In genomic region chr6:134495203-134495892, GRCh38 we compare ENCODE assay signal across 20 cellular contexts.
"Had no signal": no experiment of that assay in that cellular context is flagged by ENCODE, and none has a peak within 500 bp of the region (broad histone marks: within the 10 kb centered on the region; RNA-seq: fewer than 3 reads in every experiment).

No MANE protein-coding gene starts in this region.

- DNase-seq: activated CD4-positive, alpha-beta memory T cell treated with anti-CD3 and anti-CD28 coated beads for 36 hours; activated CD4-positive, alpha-beta T cell treated with anti-CD3 and anti-CD28 coated beads for 36 hours; activated naive CD4-positive, alpha-beta T cell; activated naive CD8-positive, alpha-beta T cell treated with anti-CD3 and anti-CD28 coated beads for 36 hours; amniotic stem cell; dorsolateral prefrontal cortex; midbrain; nephron progenitor cell; occipital lobe; stimulated activated CD4-positive, alpha-beta T cell treated with anti-CD3 and anti-CD28 coated beads, Interleukin-12 subunit alpha, Interleukin-12 subunit beta, amount 100 ng/mL, for 4 hours; stimulated activated CD4-positive, alpha-beta T cell treated with anti-CD3 and anti-CD28 coated beads, Interleukin-1b, Interleukin-23, amount 100 ng/mL, for 48 hours; stimulated activated CD8-positive, alpha-beta memory T cell treated with anti-CD3 and anti-CD28 coated beads, Interleukin-4, amount 100 ng/mL, for 48 hours; stimulated activated naive CD4-positive, alpha-beta T cell; upper lobe of right lung had no signal

- H3K27ac ChIP-seq: dorsolateral prefrontal cortex, hepatocyte, upper lobe of right lung had no signal

- H3K9me3 ChIP-seq: upper lobe of right lung had no signal

- ATAC-seq: activated CD4-positive, alpha-beta T cell treated with anti-CD3 and anti-CD28 coated beads for 36 hours; activated T-helper 17 cell treated with anti-CD3 and anti-CD28 coated beads, Interleukin-2, amount 50 U/mL, for 72 hours; sciatic nerve; WTC11 had no signal

- H3K4me1 ChIP-seq: upper lobe of right lung had no signal

- H3K36me3 ChIP-seq: upper lobe of right lung had no signal

- H3K4me3 ChIP-seq: dorsolateral prefrontal cortex, hepatocyte, upper lobe of right lung had no signal

- FAIRE-seq: colon, TTC549 had no signal

- H3K79me2 ChIP-seq: hepatocyte had no signal

- H3K27me3 ChIP-seq: dorsolateral prefrontal cortex, hepatocyte, upper lobe of right lung had no signal

- H2AFZ ChIP-seq: hepatocyte had no signal

- H3K4me2 ChIP-seq: hepatocyte had no signal
